Comparison of ENCODE assay signal across 29 cellular contexts in genomic region chr18:37963837-37964236, GRCh38.
"Had no signal": no experiment of that assay in that cellular context is flagged by ENCODE, and none has a peak within 500 bp of the region (broad histone marks: within the 10 kb centered on the region; RNA-seq: fewer than 3 reads in every experiment).

No MANE protein-coding gene starts in this region.

- H3K27ac ChIP-seq: adrenal gland, ascending aorta, body of pancreas, brain microvascular endothelial cell, breast epithelium, cardiac muscle cell had no signal

- H3K36me3 ChIP-seq: adrenal gland, ascending aorta, brain microvascular endothelial cell, breast epithelium, cardiac muscle cell had no signal

- H3K4me3 ChIP-seq: adrenal gland, ascending aorta, body of pancreas, breast epithelium, cardiac muscle cell had no signal

- DNase-seq: activated effector memory CD4-positive, alpha-beta T cell treated with anti-CD3 and anti-CD28 coated beads, Interleukin-2, amount 50 U/mL, for 16 hours; activated effector memory CD4-positive, alpha-beta T cell treated with Interleukin-2 at 50 U/mL for 16 hours; activated gamma-delta T cell; activated naive CD4-positive, alpha-beta T cell; activated naive CD4-positive, alpha-beta T cell treated with anti-CD3 and anti-CD28 coated beads for 36 hours; activated naive CD4-positive, alpha-beta T cell treated with anti-CD3 and anti-CD28 coated beads, Interleukin-2, amount 10 ng/mL, durations not matched to agents 7 days and 5 days; activated naive CD4-positive, alpha-beta T cell treated with anti-CD3 and anti-CD28 coated beads, Interleukin-2, amount 50 U/mL, for 16 hours; activated naive CD4-positive, alpha-beta T cell treated with Interleukin-2 at 50 U/mL for 16 hours; activated naive CD8-positive, alpha-beta T cell treated with anti-CD3 and anti-CD28 coated beads for 36 hours; activated naive CD8-positive, alpha-beta T cell treated with anti-CD3 and anti-CD28 coated beads, Interleukin-2, amount 10 ng/mL, durations not matched to agents 7 days and 5 days; activated naive CD8-positive, alpha-beta T cell treated with anti-CD3 and anti-CD28 coated beads, Interleukin-2, amount 50 U/mL, for 24 hours; activated T-cell treated with anti-CD3 and anti-CD28 coated beads, Interleukin-2, amount 50 U/mL, for 1 hour; activated T-cell treated with anti-CD3 and anti-CD28 coated beads, Interleukin-2, amount 50 U/mL, for 24 hours; activated T-cell treated with anti-CD3 and anti-CD28 coated beads, Interleukin-2, amount 50 U/mL, for 4 hours; activated T-cell treated with anti-CD3 and anti-CD28 coated beads, Interleukin-2, amount 50 U/mL, for 48 hours; activated T-cell treated with anti-CD3 and anti-CD28 coated beads, Interleukin-2, amount 50 U/mL, for 72 hours; adrenal gland; amniotic stem cell; amygdala; anterior cingulate cortex; aorta; body of pancreas; brain microvascular endothelial cell; caudate nucleus; central memory CD4-positive, alpha-beta T cell; cerebellar nuclear complex had no signal

- H3K27me3 ChIP-seq: adrenal gland, ascending aorta, body of pancreas, brain microvascular endothelial cell, breast epithelium, cardiac muscle cell had no signal

- H3K4me1 ChIP-seq: adrenal gland, ascending aorta, body of pancreas, breast epithelium had no signal

- H3K9me3 ChIP-seq: adrenal gland, ascending aorta, body of pancreas had no signal
